ENCODE assay signal across 21 cellular contexts in the genomic region with DNA sequence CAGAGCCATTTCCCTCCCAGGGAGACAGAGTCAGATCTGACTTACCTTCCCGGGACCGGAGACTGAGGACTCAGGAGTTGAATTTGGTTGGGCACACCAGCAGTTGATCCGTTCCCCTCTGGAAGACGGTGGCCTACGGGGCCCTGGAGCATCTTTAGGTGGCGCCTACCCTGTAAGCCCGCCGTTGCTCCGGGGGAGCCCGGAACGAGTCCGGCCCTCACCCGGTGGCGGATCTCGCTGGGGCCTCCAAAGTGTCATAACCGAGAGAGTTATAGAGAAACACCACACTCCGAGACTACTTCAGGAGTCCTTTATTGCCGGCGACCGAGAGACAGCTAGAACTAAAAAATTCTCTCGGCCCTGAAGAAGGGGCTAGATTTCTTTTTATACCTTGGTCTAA.
DNase-seq lines count a peak whose midpoint lies in the region; ATAC-seq and TF ChIP-seq lines count a peak whose summit lies in the region.
"Had no signal": no experiment of that assay in that cellular context is flagged by ENCODE, and none has a peak within 500 bp of the region (broad histone marks: within the 10 kb centered on the region; RNA-seq: fewer than 3 reads in every experiment).

No MANE protein-coding gene starts in this region.

- no peak overlapping the region for H2BK5ac ChIP-seq in mesendoderm (ENCODE audit: low read length)

- WGBS in mammary epithelial cell (ENCODE audit: low coverage, missing lambda C conversion rate), result 95% methylated on average over 7 of the region's 21 CpGs
- WGBS in mesendoderm (ENCODE audit: extremely low coverage, insufficient coverage, low lambda C conversion rate), result no CpG with 5 or more reads among the region's 21 CpGs
- 95 to 96% methylated on average over 21 of the region's 21 CpGs for WGBS in aorta, 2 donors

- H3K4me3 Mint-ChIP-seq in MCF 10A (ENCODE audit: unreplicated experiment), result no peak overlapping the region
- H3K4me3 Mint-ChIP-seq: B cell; CD4-positive, CD25-positive, alpha-beta regulatory T cell; CD8-positive, alpha-beta T cell had no signal

- H4K5ac ChIP-seq in mesendoderm (ENCODE audit: low read length), result no peak overlapping the region

- H3K79me2 ChIP-seq in mammary epithelial cell (ENCODE audit: insufficient read depth, low read length), result no peaks in the 10 kb centered on the region
- no peaks in the 10 kb centered on the region for H3K79me2 ChIP-seq in mesendoderm (ENCODE audit: control insufficient read depth, insufficient read depth, low read length)

- no peaks in the 10 kb centered on the region for H3K27me3 Mint-ChIP-seq in MCF 10A (ENCODE audit: insufficient read depth, unreplicated experiment)
- H3K27me3 Mint-ChIP-seq: B cell; CD4-positive, CD25-positive, alpha-beta regulatory T cell had no signal

- ATAC-seq in aorta (ENCODE audit: low FRiP score), result peak; percentile 11
- no peak for ATAC-seq in GM18498 (IDR thresholded peaks at IDR 0.05; ENCODE audit: unreplicated experiment)
- ATAC-seq: CD8-positive, alpha-beta T cell had no signal

- intact Hi-C loops in mammary epithelial cell (cut with micrococcal nuclease), result loop anchor here (10.0 kb wide), 1 partner anchor 249 kb away; no protein-coding TSS in a partner anchor
- intact Hi-C loops in MCF 10A (cut with micrococcal nuclease), result loop anchor here (10.0 kb wide), 2 partner anchors 249 to 359 kb away; no protein-coding TSS in a partner anchor
- intact Hi-C loops in posterior vena cava (cut with DNase I), result no loop called here
- intact Hi-C loops in aorta (cut with DNase I), result no loop called here

- no peaks in the 10 kb centered on the region for H3K9me3 ChIP-seq in mammary epithelial cell (replicated peaks; ENCODE audit: insufficient read depth, low read length)
- H3K9me3 ChIP-seq in aorta (ENCODE audit: control insufficient read depth, low read length), result no peaks in the 10 kb centered on the region
- H3K9me3 ChIP-seq: BLaER1 had no signal

- no peaks in the 10 kb centered on the region for H4K20me1 ChIP-seq in mammary epithelial cell (ENCODE audit: insufficient read depth, low read length)
- H4K20me1 ChIP-seq: BLaER1 had no signal

- H3K56ac ChIP-seq in mesendoderm (ENCODE audit: low read length), result no peak overlapping the region

- in situ Hi-C loops in mammary epithelial cell (cut with MboI; ENCODE audit: low sequenced_read_pairs in 2 of 2), result no loop called here

- peak overlapping the region; percentile 79 for H3K4ac ChIP-seq in mesendoderm (ENCODE audit: low read depth, low read length)

- no peak overlapping the region for H3K4me2 ChIP-seq in mammary epithelial cell (ENCODE audit: insufficient read depth, low read depth, low read length)
- no peak overlapping the region for H3K4me2 ChIP-seq in mesendoderm (ENCODE audit: low read length)
- H3K4me2 ChIP-seq: BLaER1 had no signal

- no peak overlapping the region for H2BK15ac ChIP-seq in mesendoderm (replicated peaks; ENCODE audit: low read depth)

- H4K8ac ChIP-seq in mesendoderm (ENCODE audit: low read depth, low read length), result no peak overlapping the region

- H3K18ac ChIP-seq in mesendoderm (ENCODE audit: low read length), result no peak overlapping the region

- H3K79me1 ChIP-seq in mesendoderm (ENCODE audit: low read length), result no peaks in the 10 kb centered on the region

- H3K4me3 ChIP-seq in mammary epithelial cell (replicated peaks in 1 of 3; ENCODE audit: insufficient read depth in 1 of 3, low read depth in 2 of 3, low read length in 3 of 3) (no peak overlapping the region), mesendoderm (ENCODE audit: low read length) (no peak overlapping the region), aorta (ENCODE audit: low read length in 2 of 2) (no peak overlapping the region)
- H3K4me3 ChIP-seq: BLaER1 had no signal

- CTCF ChIA-PET in mammary epithelial cell (lab: Charles Lee; ENCODE audit: low non-redundant PET), result no interaction called here
- CTCF ChIA-PET in MCF 10A (lab: Yijun Ruan, JAX), result no interaction called here

- no peak overlapping the region for H3K27ac Mint-ChIP-seq in MCF 10A (ENCODE audit: low read depth, unreplicated experiment)
- H3K27ac Mint-ChIP-seq: B cell; CD4-positive, CD25-positive, alpha-beta regulatory T cell; CD8-positive, alpha-beta T cell had no signal

- H3K27ac ChIP-seq in mammary epithelial cell (ENCODE audit: insufficient read depth, low read depth, low read length), result peak overlapping the region; percentile 19
- H3K27ac ChIP-seq in mesendoderm (ENCODE audit: low read depth, low read length), result no peak overlapping the region
- no peak overlapping the region for H3K27ac ChIP-seq in aorta (ENCODE audit: low read depth in 1 of 2, low read length in 2 of 2)
- H3K27ac ChIP-seq: 22Rv1, BLaER1, C4-2B had no signal

- POLR2A ChIA-PET in MCF 10A (lab: Yijun Ruan, JAX), result no interaction called here

- no peak overlapping the region for H3K23ac ChIP-seq in mesendoderm (ENCODE audit: low read length)

- no peaks in the 10 kb centered on the region for H3K27me3 ChIP-seq in mammary epithelial cell (ENCODE audit: insufficient read depth, low read length)
- H3K27me3 ChIP-seq in mesendoderm (ENCODE audit: insufficient read depth, low read length, poor library complexity), result no peaks in the 10 kb centered on the region
- no peaks in the 10 kb centered on the region for H3K27me3 ChIP-seq in aorta (ENCODE audit: control insufficient read depth in 1 of 2, insufficient read depth in 2 of 2, low read length in 1 of 2)
- H3K27me3 ChIP-seq: BLaER1 had no signal

- no peak overlapping the region for H2AFZ ChIP-seq in mammary epithelial cell (ENCODE audit: low read depth, low read length)

- peaks cover 5% of the 10 kb centered on the region for H3K4me1 ChIP-seq in mammary epithelial cell (ENCODE audit: insufficient read depth, low read length)
- H3K4me1 ChIP-seq in mesendoderm (ENCODE audit: control insufficient read depth, low read depth, low read length), result no peaks in the 10 kb centered on the region
- H3K4me1 ChIP-seq in aorta (ENCODE audit: control insufficient read depth in 1 of 2, insufficient read depth in 2 of 2, low read length in 2 of 2), result no peaks in the 10 kb centered on the region
- H3K4me1 ChIP-seq: BLaER1 had no signal

- H3K9me3 Mint-ChIP-seq in MCF 10A (ENCODE audit: unreplicated experiment), result no peaks in the 10 kb centered on the region

- no peak overlapping the region for H2AK5ac ChIP-seq in mesendoderm (ENCODE audit: low read length)

- DNase-seq in mammary epithelial cell, result no peak
- DNase-seq in MCF 10A (ENCODE audit: unreplicated experiment), result no peak
- no peak for DNase-seq in mesendoderm
- peak; percentile 45 for DNase-seq in posterior vena cava (ENCODE audit: low spot score)
- no peak for DNase-seq in aorta
- DNase-seq in NCI-H510A (lab: John Stamatoyannopoulos, UW), result no peak
- no peak for DNase-seq in NCI-H1436 treated with DMSO at 0.1 percent for 48 hours (lab: John Stamatoyannopoulos, UW)
- DNase-seq: CD4-positive, CD25-positive, alpha-beta regulatory T cell; CD8-positive, alpha-beta T cell; DMS 273 treated with DMSO at 0.1 percent for 48 hours; DMS79; EL; GDM1; GOT3; H7; HCEC 1CT had no signal

- no peaks in the 10 kb centered on the region for H3K4me1 Mint-ChIP-seq in MCF 10A (ENCODE audit: insufficient read depth, unreplicated experiment)
- H3K4me1 Mint-ChIP-seq: B cell; CD4-positive, CD25-positive, alpha-beta regulatory T cell had no signal

- H3K36me3 ChIP-seq in mammary epithelial cell (ENCODE audit: insufficient read depth, low read length) (no peaks in the 10 kb centered on the region), mesendoderm (ENCODE audit: control insufficient read depth, insufficient read depth, low read length) (no peaks in the 10 kb centered on the region), aorta (ENCODE audit: control insufficient read depth in 1 of 2, insufficient read depth in 2 of 2, low read length in 1 of 2) (no peaks in the 10 kb centered on the region)
- H3K36me3 ChIP-seq: BLaER1 had no signal

- H3K36me3 Mint-ChIP-seq in MCF 10A (ENCODE audit: insufficient read depth, unreplicated experiment), result no peaks in the 10 kb centered on the region
- H3K36me3 Mint-ChIP-seq: CD4-positive, CD25-positive, alpha-beta regulatory T cell; CD8-positive, alpha-beta T cell had no signal

- TF ChIP-seq CTCF in mammary epithelial cell (conservative IDR thresholded peaks at IDR 0.05 in 1 of 2, IDR thresholded peaks at IDR 0.05 in 1 of 2; ENCODE audit: extremely low read depth in 1 of 2, insufficient read depth in 1 of 2, low read depth in 1 of 2, low read length in 2 of 2) (no peak), MCF 10A (IDR thresholded peaks at IDR 0.05; ENCODE audit: unreplicated experiment) (no peak)

- no TSS peak for BruUV-seq in mammary epithelial cell (replicated peaks; lab: Mats Ljungman, UMichigan)
- BruUV-seq in MCF 10A (replicated peaks; lab: Mats Ljungman, UMichigan), result no TSS peak

- H3K9ac ChIP-seq in mammary epithelial cell (ENCODE audit: insufficient read depth, low read length), result no peak overlapping the region
- no peak overlapping the region for H3K9ac ChIP-seq in mesendoderm (ENCODE audit: low read length)
- H3K9ac ChIP-seq: BLaER1 had no signal

- dilution Hi-C loops in mammary epithelial cell (cut with HindIII; ENCODE audit: low sequenced_read_pairs), result no loop called here

- H2BK120ac ChIP-seq in mesendoderm (ENCODE audit: low read depth, low read length), result no peak overlapping the region

Comparison
In these comparisons a context has a peak if more than half of its experiments do, and no peak if none do; other contexts are left out.
1. intact Hi-C loops: an anchor here in mammary epithelial cell (10.0 kb wide) and MCF 10A (10.0 kb wide); none called in posterior vena cava and aorta.